In the genomic region with DNA sequence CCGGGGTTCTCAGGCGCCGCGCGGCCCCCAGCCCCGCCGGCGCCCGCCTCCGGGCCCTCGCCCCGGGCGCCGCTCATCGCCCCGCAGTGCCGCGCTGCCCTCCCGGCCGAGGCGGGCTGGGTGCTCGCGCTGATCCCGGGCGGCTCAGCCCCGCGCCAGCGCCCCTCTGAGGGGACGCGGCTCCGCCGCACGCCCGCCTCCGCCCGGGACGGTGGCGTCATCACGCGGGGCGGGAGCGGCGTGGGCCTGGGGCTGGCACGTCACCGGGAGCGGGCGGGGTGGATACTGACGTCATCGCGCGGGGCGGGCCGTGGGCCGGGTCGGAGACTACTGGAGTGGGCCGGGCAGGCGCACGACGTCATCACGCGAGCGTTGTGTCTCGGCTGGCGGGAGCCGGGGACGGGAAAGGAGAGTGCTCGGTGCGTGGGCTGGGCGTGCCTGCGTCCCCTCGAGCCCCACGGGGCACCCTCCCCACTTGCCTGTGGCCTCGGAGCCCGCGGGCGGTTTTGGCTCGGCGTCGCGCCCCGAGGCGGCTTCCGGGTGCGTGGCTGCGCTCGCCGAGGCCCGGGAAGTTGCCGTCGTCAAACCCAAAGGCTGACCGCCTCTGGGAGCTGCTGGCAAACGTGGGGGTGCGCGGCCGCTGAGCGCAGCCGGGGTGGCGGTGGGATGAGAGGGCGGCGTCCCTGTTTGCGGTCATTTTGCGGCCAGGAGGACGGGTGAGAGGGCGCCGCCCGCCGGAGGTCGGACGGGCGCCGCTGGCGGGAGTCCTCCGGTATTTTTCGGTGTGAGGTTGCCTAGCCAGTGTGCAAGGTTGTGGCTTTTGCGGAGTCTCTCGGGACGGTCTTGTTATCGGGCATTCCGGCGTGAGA, we compare ENCODE assay signal across 8 cellular contexts. TPM values are rescaled to one million over a fixed set of nuclear protein-coding genes. Genes with fewer than 3 reads are reported as not detected.
DNase-seq lines count a peak whose midpoint lies in the region; ATAC-seq and TF ChIP-seq lines count a peak whose summit lies in the region.

A gene with protein sequence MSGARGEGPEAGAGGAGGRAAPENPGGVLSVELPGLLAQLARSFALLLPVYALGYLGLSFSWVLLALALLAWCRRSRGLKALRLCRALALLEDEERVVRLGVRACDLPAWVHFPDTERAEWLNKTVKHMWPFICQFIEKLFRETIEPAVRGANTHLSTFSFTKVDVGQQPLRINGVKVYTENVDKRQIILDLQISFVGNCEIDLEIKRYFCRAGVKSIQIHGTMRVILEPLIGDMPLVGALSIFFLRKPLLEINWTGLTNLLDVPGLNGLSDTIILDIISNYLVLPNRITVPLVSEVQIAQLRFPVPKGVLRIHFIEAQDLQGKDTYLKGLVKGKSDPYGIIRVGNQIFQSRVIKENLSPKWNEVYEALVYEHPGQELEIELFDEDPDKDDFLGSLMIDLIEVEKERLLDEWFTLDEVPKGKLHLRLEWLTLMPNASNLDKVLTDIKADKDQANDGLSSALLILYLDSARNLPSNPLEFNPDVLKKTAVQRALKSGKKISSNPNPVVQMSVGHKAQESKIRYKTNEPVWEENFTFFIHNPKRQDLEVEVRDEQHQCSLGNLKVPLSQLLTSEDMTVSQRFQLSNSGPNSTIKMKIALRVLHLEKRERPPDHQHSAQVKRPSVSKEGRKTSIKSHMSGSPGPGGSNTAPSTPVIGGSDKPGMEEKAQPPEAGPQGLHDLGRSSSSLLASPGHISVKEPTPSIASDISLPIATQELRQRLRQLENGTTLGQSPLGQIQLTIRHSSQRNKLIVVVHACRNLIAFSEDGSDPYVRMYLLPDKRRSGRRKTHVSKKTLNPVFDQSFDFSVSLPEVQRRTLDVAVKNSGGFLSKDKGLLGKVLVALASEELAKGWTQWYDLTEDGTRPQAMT (minus strand): TSS at position 168 of the 869 bp plus-strand sequence. CDS start 91 bp downstream, at position 77.

- peak in 1 of 2 donors; percentile 91 for TF ChIP-seq POLR2A in lower leg skin (IDR thresholded peaks at IDR 0.05)

- TF ChIP-seq CTCF in CD14-positive monocyte (IDR thresholded peaks at IDR 0.05) (no peak), lower leg skin (IDR thresholded peaks at IDR 0.05) (peak in 1 of 3 donors; percentile 18)

- H3K9me3 Mint-ChIP-seq in CD14-positive monocyte: no peaks in the 10 kb centered on the region

- intact Hi-C loops in CD14-positive monocyte (cut with micrococcal nuclease): loop anchor here (2.0 to 10.0 kb wide), 3 partner anchors 13 to 132 kb away; a partner anchor contains a TSS
- intact Hi-C loops in lower leg skin (cut with DNase I; ENCODE audit: low total_unique reads): no loop called here

- peak within 1 kb of the TSS; percentile 90 for H3K4me3 ChIP-seq in lower leg skin (ENCODE audit: low read depth, poor library complexity, severe bottlenecking)

- H3K4me3 Mint-ChIP-seq in CD14-positive monocyte: peak within 1 kb of the TSS; percentile 90 to 98

- 1% methylated on average over 26 to 61 of the region's 120 CpGs for WGBS in lower leg skin, 2 donors

- peaks cover 26% of the 10 kb centered on the region for H3K4me1 Mint-ChIP-seq in CD14-positive monocyte

- peaks cover 0 to 6% of the 10 kb centered on the region in 2 donors for H3K36me3 Mint-ChIP-seq in CD14-positive monocyte

- DNase-seq in CD14-positive monocyte (ENCODE audit: low spot score): peak; percentile 98
- peak; percentile 88 for DNase-seq in NCI-H748 treated with DMSO at 0.1 percent for 48 hours (lab: John Stamatoyannopoulos, UW)
- peak; percentile 99 for DNase-seq in activated CD4-positive, alpha-beta T cell treated with anti-CD3 and anti-CD28 coated beads, Interleukin-2, amount 50 U/mL, for 4 hours
- DNase-seq in dermis blood vessel endothelial cell: peak; percentile 99
- peak; percentile 98 to 100 for DNase-seq in lower leg skin (ENCODE audit: low spot score in 2 of 2)
- peak; percentile 98 to 100 (median 99) for DNase-seq in stimulated activated CD4-positive, alpha-beta T cell treated with anti-CD3 and anti-CD28 coated beads, TNF-alpha, amount 100 ng/mL, for 1 hour (ENCODE audit: low read depth in 3 of 3, low spot score in 1 of 3)

- H3K27me3 Mint-ChIP-seq in CD14-positive monocyte (ENCODE audit: low read depth in 3 of 3): no peaks in the 10 kb centered on the region

- peak; percentile 72 for ATAC-seq in GM19351 (IDR thresholded peaks at IDR 0.05; ENCODE audit: unreplicated experiment)
- ATAC-seq in HG03521 (IDR thresholded peaks at IDR 0.05; ENCODE audit: unreplicated experiment): peak; percentile 83

- peak within 1 kb of the TSS; percentile 93 to 97 (median 95) for H3K27ac Mint-ChIP-seq in CD14-positive monocyte

RNA-seq across cellular contexts. Expression of the gene that starts here (rescaled TPM):
- polyA plus RNA-seq in CD14-positive monocyte: 10 to 100 TPM; 14.0 to 24.1 TPM
- total RNA-seq in dermis blood vessel endothelial cell: 67.6 and 82.1 TPM in 2 replicates
- total RNA-seq in lower leg skin: 100 to 1,000 TPM in 1 of 4 donors, 10 to 100 TPM in 3; 75.5 to 101 (median 78.0) TPM

Comparison
In these comparisons a context has a peak if more than half of its experiments do, and no peak if none do; other contexts are left out.
1. Peak in every context shown above with its lines: DNase-seq, ATAC-seq and H3K4me3 ChIP-seq.